ENCODE assay signal across 9 cellular contexts in the genomic region with DNA sequence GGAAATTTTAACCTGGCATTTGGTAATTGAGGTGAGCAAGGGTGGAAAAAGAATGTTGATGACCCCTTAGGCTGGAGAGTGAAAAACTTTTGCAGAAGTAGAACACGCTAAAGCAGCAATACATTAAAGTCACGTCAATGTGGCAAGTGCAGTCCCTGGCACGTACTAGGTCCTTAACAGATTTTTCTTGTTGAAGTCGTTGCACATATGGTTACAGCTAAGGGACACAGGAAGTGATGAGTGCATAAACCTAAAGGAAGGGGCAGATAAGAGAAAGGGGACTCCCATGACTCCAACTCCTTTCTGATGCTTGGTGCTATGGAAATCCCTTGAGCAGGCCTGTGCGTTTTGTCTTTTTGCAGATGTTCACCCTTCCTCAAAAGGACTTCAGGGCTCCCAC. TPM values are rescaled to one million over a fixed set of nuclear protein-coding genes. Genes with fewer than 3 reads are reported as not detected.
DNase-seq lines count a peak whose midpoint lies in the region; ATAC-seq and TF ChIP-seq lines count a peak whose summit lies in the region.
"Had no signal": no experiment of that assay in that cellular context is flagged by ENCODE, and none has a peak within 500 bp of the region (broad histone marks: within the 10 kb centered on the region; RNA-seq: fewer than 3 reads in every experiment).

No MANE protein-coding gene starts in this region.

- peaks cover 30% of the 10 kb centered on the region for H3K4me1 Mint-ChIP-seq in CD8-positive, alpha-beta T cell (ENCODE audit: low read depth)
- peaks cover 26% of the 10 kb centered on the region for H3K4me1 Mint-ChIP-seq in central memory CD8-positive, alpha-beta T cell
- peaks cover 29% of the 10 kb centered on the region for H3K4me1 Mint-ChIP-seq in nephron progenitor cell

- TF ChIP-seq CTCF in CD8-positive, alpha-beta T cell (IDR thresholded peaks at IDR 0.05) = no peak
- TF ChIP-seq CTCF in nephron progenitor cell (IDR thresholded peaks at IDR 0.05) (no peak), GM13976 (IDR thresholded peaks at IDR 0.05; ENCODE audit: borderline replicate concordance, control extremely low read depth, extremely low read depth, insufficient read depth, missing control alignments) (no peak)

- CTCF ChIA-PET in CD8-positive, alpha-beta T cell (lab: Charles Lee) = interaction anchor here (1.2 to 5.9 kb wide), 4 partner anchors 16 to 27 kb away, joined by 3 to 35 read pairs (median 17); a partner anchor contains a TSS

- peak overlapping the region; percentile 91 for H3K4me3 Mint-ChIP-seq in CD8-positive, alpha-beta T cell
- H3K4me3 Mint-ChIP-seq in central memory CD8-positive, alpha-beta T cell = peak overlapping the region; percentile 85
- H3K4me3 Mint-ChIP-seq in nephron progenitor cell = peak overlapping the region; percentile 83

- intact Hi-C loops in CD8-positive, alpha-beta T cell (cut with DNase I, micrococcal nuclease) = loop anchor here (2.0 to 10.0 kb wide), 6 partner anchors 185 to 1848 kb away; a partner anchor contains a TSS

- H3K27ac ChIP-seq in CD8-positive, alpha-beta T cell (ENCODE audit: low read depth, low read length) = no peak overlapping the region

- no peaks in the 10 kb centered on the region for H3K9me3 ChIP-seq in CD8-positive, alpha-beta T cell (ENCODE audit: low read length)
- no peaks in the 10 kb centered on the region; the same call in 1 of the 2 replicates for H3K9me3 ChIP-seq in NT2/D1 (ENCODE audit: insufficient read depth, low read length)

- no peak overlapping the region for H3K27ac Mint-ChIP-seq in CD8-positive, alpha-beta T cell
- no peak overlapping the region for H3K27ac Mint-ChIP-seq in central memory CD8-positive, alpha-beta T cell (ENCODE audit: low read depth)
- H3K27ac Mint-ChIP-seq in nephron progenitor cell = no peak overlapping the region

- in situ Hi-C loops in GM13976 (cut with MboI; ENCODE audit: low sequenced_read_pairs, unreplicated experiment) = no loop called here

- peak overlapping the region; percentile 84 for H3K9ac ChIP-seq in NT2/D1 (ENCODE audit: insufficient read length, low read depth)

- H3K4me3 ChIP-seq in CD8-positive, alpha-beta T cell (ENCODE audit: low read depth, low read length) = no peak overlapping the region
- H3K4me3 ChIP-seq in NT2/D1 (ENCODE audit: insufficient read length, low read depth) = peak overlapping the region; percentile 60

- H3K27me3 Mint-ChIP-seq in CD8-positive, alpha-beta T cell (ENCODE audit: low read depth) = no peaks in the 10 kb centered on the region
- H3K27me3 Mint-ChIP-seq in central memory CD8-positive, alpha-beta T cell = no peaks in the 10 kb centered on the region
- H3K27me3 Mint-ChIP-seq in nephron progenitor cell (ENCODE audit: low read depth, poor library complexity) = peaks cover 17% of the 10 kb centered on the region

- H3K27me3 ChIP-seq in CD8-positive, alpha-beta T cell (ENCODE audit: insufficient read depth, low read length) = no peaks in the 10 kb centered on the region
- H3K27me3 ChIP-seq in NT2/D1 (ENCODE audit: insufficient read depth, insufficient read length) = no peaks in the 10 kb centered on the region

- ATAC-seq in CD8-positive, alpha-beta T cell = no peak
- ATAC-seq in central memory CD8-positive, alpha-beta T cell (replicated peaks; ENCODE audit: extremely low read depth, poor library complexity, severe bottlenecking) = no peak
- ATAC-seq in HG02678 (IDR thresholded peaks at IDR 0.05; ENCODE audit: unreplicated experiment) = no peak

- peaks cover 6% of the 10 kb centered on the region for H3K4me1 ChIP-seq in CD8-positive, alpha-beta T cell (ENCODE audit: insufficient read depth, low read length)
- peaks cover 10% of the 10 kb centered on the region for H3K4me1 ChIP-seq in NT2/D1 (ENCODE audit: insufficient read depth, insufficient read length)

- no peak for DNase-seq in CD8-positive, alpha-beta T cell
- no peak for DNase-seq in NT2/D1 (ENCODE audit: low read depth, low spot score)
- DNase-seq in central memory CD8-positive, alpha-beta T cell (ENCODE audit: low spot score in 2 of 2) = no peak
- no peak for DNase-seq in nephron progenitor cell
- no peak for DNase-seq in GM13976 (ENCODE audit: low spot score)
- DNase-seq in COLO668 (lab: John Stamatoyannopoulos, UW; ENCODE audit: unreplicated experiment) = no peak
- no peak for DNase-seq in HuH-7.5 (ENCODE audit: low spot score)
- DNase-seq: stimulated activated CD4-positive, alpha-beta T cell treated with anti-CD3 and anti-CD28 coated beads, Interleukin-15, amount 100 ng/mL, for 24 hours had no signal

- POLR2A ChIA-PET in CD8-positive, alpha-beta T cell (lab: Charles Lee) = no interaction called here

- no peaks in the 10 kb centered on the region for H3K36me3 ChIP-seq in CD8-positive, alpha-beta T cell (ENCODE audit: insufficient read depth, low read length)
- peaks cover 39% of the 10 kb centered on the region for H3K36me3 ChIP-seq in NT2/D1 (ENCODE audit: insufficient read depth, insufficient read length, low read length)

- H3K36me3 Mint-ChIP-seq in CD8-positive, alpha-beta T cell = peaks cover 20% of the 10 kb centered on the region
- peaks cover 11% of the 10 kb centered on the region for H3K36me3 Mint-ChIP-seq in central memory CD8-positive, alpha-beta T cell (ENCODE audit: insufficient read depth)
- H3K36me3 Mint-ChIP-seq in nephron progenitor cell (ENCODE audit: low read depth) = peaks cover 10% of the 10 kb centered on the region

- no peaks in the 10 kb centered on the region for H3K9me3 Mint-ChIP-seq in CD8-positive, alpha-beta T cell
- no peaks in the 10 kb centered on the region for H3K9me3 Mint-ChIP-seq in central memory CD8-positive, alpha-beta T cell
- H3K9me3 Mint-ChIP-seq in nephron progenitor cell = no peaks in the 10 kb centered on the region

RNA-seq across cellular contexts. Expression of a gene that starts 1.2 kb away (rescaled TPM):
- total RNA-seq in CD8-positive, alpha-beta T cell = 10 to 100 TPM; 16.7 to 18.1 TPM

RNA-seq across cellular contexts. Expression of a gene that starts 19.5 kb away (rescaled TPM):
- total RNA-seq in CD8-positive, alpha-beta T cell = not detected

RNA-seq across cellular contexts. Expression of a gene that starts 28.2 kb away (rescaled TPM):
- total RNA-seq in CD8-positive, alpha-beta T cell = 10 to 100 TPM; 15.8 to 16.1 TPM
